ENCODE assay signal across 35 cellular contexts in genomic region chr12:119609358-119609757, GRCh38. TPM values are rescaled to one million over a fixed set of nuclear protein-coding genes. Genes with fewer than 3 reads are reported as not detected.
"Had no signal": no experiment of that assay in that cellular context is flagged by ENCODE, and none has a peak within 500 bp of the region (broad histone marks: within the 10 kb centered on the region; RNA-seq: fewer than 3 reads in every experiment).

No MANE protein-coding gene starts in this region.

- H3K9me3 ChIP-seq: adrenal gland, body of pancreas had no signal

- ATAC-seq: activated CD8-positive, alpha-beta T cell treated with anti-CD3 and anti-CD28 coated beads for 36 hours; activated naive CD4-positive, alpha-beta T cell treated with anti-CD3 and anti-CD28 coated beads, Interleukin-2, amount 50 U/mL, for 72 hours; activated T-cell treated with anti-CD3 and anti-CD28 coated beads, Interleukin-2, amount 50 U/mL, for 4 hours; activated T-cell treated with anti-CD3 and anti-CD28 coated beads, Interleukin-2, amount 50 U/mL, for 72 hours; activated T-helper 17 cell treated with anti-CD3 and anti-CD28 coated beads, Interleukin-2, amount 50 U/mL, for 72 hours; body of pancreas had no signal

- H3K4me1 ChIP-seq: adrenal gland, body of pancreas, breast epithelium had no signal

- H3K36me3 ChIP-seq: adrenal gland, brain microvascular endothelial cell, breast epithelium had no signal

- H3K4me3 ChIP-seq: adrenal gland, body of pancreas, breast epithelium had no signal

- H3K27ac ChIP-seq: adrenal gland, body of pancreas, brain microvascular endothelial cell, breast epithelium, VCaP had no signal

- H3K27me3 ChIP-seq: adrenal gland, body of pancreas, brain microvascular endothelial cell, breast epithelium had no signal

- DNase-seq: activated B cell treated with CpG ODN at 0.5 μM for 24 hours; activated CD4-positive, alpha-beta memory T cell treated with anti-CD3 and anti-CD28 coated beads for 36 hours; activated CD4-positive, alpha-beta T cell treated with anti-CD3 and anti-CD28 coated beads for 4 hours; activated CD4-positive, alpha-beta T cell treated with anti-CD3 and anti-CD28 coated beads, Interleukin-2, amount 10 ng/mL, durations not matched to agents 24 days and 14 days; activated CD4-positive, alpha-beta T cell treated with anti-CD3 and anti-CD28 coated beads, Interleukin-2, amount 50 U/mL, for 1 hour; activated CD4-positive, alpha-beta T cell treated with anti-CD3 and anti-CD28 coated beads, Interleukin-2, amount 50 U/mL, for 4 hours; activated CD4-positive, CD25-positive, alpha-beta regulatory T cell treated with anti-CD3 and anti-CD28 coated beads, Interleukin-2, amount 50 U/mL, for 72 hours; activated CD8-positive, alpha-beta memory T cell treated with anti-CD3 and anti-CD28 coated beads, Interleukin-2, amount 50 U/mL, for 4 hours; activated CD8-positive, alpha-beta T cell treated with anti-CD3 and anti-CD28 coated beads for 36 hours; activated effector memory CD4-positive, alpha-beta T cell treated with anti-CD3 and anti-CD28 coated beads, Interleukin-2, amount 50 U/mL, for 16 hours; activated gamma-delta T cell treated with Interleukin-2 at 50 U/mL for 16 hours; activated naive CD4-positive, alpha-beta T cell; activated naive CD4-positive, alpha-beta T cell treated with anti-CD3 and anti-CD28 coated beads for 36 hours; activated naive CD4-positive, alpha-beta T cell treated with anti-CD3 and anti-CD28 coated beads, Interleukin-2, amount 50 U/mL, for 16 hours; activated naive CD8-positive, alpha-beta T cell treated with anti-CD3 and anti-CD28 coated beads for 36 hours; activated T-cell treated with anti-CD3 and anti-CD28 coated beads for 4 hours; activated T-cell treated with anti-CD3 and anti-CD28 coated beads, Interleukin-2, amount 50 U/mL, for 1 hour; activated T-cell treated with anti-CD3 and anti-CD28 coated beads, Interleukin-2, amount 50 U/mL, for 4 hours; activated T-cell treated with anti-CD3 and anti-CD28 coated beads, Interleukin-2, amount 50 U/mL, for 72 hours; adrenal gland; amniotic stem cell; aorta; body of pancreas; brain microvascular endothelial cell; central memory CD4-positive, alpha-beta T cell; T-helper 1 cell; T-helper 2 cell; T-helper 9 cell had no signal

RNA-seq across cellular contexts. Expression of gene TMEM233, which starts 15.8 kb away (rescaled TPM):
- total RNA-seq: activated B cell treated with CpG ODN at 0.5 μM for 24 hours; activated CD4-positive, alpha-beta memory T cell treated with anti-CD3 and anti-CD28 coated beads for 36 hours; activated CD4-positive, alpha-beta T cell treated with anti-CD3 and anti-CD28 coated beads, Interleukin-2, amount 10 ng/mL, durations not matched to agents 24 days and 14 days; activated CD8-positive, alpha-beta memory T cell treated with anti-CD3 and anti-CD28 coated beads for 36 hours; activated CD8-positive, alpha-beta T cell treated with anti-CD3 and anti-CD28 coated beads for 36 hours; activated naive CD4-positive, alpha-beta T cell treated with anti-CD3 and anti-CD28 coated beads for 36 hours; activated naive CD4-positive, alpha-beta T cell treated with anti-CD3 and anti-CD28 coated beads, Interleukin-2, amount 50 U/mL, for 72 hours; activated naive CD8-positive, alpha-beta T cell treated with anti-CD3 and anti-CD28 coated beads for 36 hours; activated T-cell treated with anti-CD3 and anti-CD28 coated beads, Interleukin-2, amount 50 U/mL, for 4 hours; activated T-cell treated with anti-CD3 and anti-CD28 coated beads, Interleukin-2, amount 50 U/mL, for 72 hours; activated T-helper 1 cell treated with anti-CD3 and anti-CD28 coated beads, Interleukin-12 subunit alpha, Interleukin-12 subunit beta, Interleukin-2, Interleukin-4 antibody, amounts not matched to agents 30 ng/mL and 10 ng/mL and 1 ng/mL, durations not matched to agents 14 hours and 24 hours and 36 hours; activated T-helper 17 cell treated with anti-CD3 and anti-CD28 coated beads, Interleukin-2, amount 50 U/mL, for 72 hours; astrocyte had no signal
